Comparison of ENCODE assay signal across 1 cellular context in the genomic region with DNA sequence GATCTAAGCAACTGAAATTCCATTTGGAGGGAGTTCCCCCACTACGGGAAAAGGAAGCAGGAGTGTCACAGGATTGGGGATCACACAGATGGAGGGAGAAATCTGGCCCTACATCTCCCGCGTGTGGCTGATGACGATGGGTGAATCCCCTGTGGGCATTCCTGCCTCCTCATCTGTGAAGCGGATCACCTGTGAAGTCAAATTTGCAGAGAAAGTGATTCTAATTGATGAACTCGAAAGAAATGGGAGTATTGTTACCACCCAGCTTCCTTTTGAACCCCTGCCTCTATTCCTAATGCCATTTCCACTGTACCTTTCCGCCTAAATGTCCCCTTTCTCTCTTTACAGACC.
TF ChIP-seq lines count a peak whose summit lies in the region.

No MANE protein-coding gene starts in this region.

TF ChIP-seq in HCT116, 20 proteins besides CTCF, POLR2A, EP300 and RAD21 (continued from another document):
- TF ChIP-seq EGR1 (IDR thresholded peaks at IDR 0.05; ENCODE audit: low read depth), result no peak
- TF ChIP-seq, protein P1, sequence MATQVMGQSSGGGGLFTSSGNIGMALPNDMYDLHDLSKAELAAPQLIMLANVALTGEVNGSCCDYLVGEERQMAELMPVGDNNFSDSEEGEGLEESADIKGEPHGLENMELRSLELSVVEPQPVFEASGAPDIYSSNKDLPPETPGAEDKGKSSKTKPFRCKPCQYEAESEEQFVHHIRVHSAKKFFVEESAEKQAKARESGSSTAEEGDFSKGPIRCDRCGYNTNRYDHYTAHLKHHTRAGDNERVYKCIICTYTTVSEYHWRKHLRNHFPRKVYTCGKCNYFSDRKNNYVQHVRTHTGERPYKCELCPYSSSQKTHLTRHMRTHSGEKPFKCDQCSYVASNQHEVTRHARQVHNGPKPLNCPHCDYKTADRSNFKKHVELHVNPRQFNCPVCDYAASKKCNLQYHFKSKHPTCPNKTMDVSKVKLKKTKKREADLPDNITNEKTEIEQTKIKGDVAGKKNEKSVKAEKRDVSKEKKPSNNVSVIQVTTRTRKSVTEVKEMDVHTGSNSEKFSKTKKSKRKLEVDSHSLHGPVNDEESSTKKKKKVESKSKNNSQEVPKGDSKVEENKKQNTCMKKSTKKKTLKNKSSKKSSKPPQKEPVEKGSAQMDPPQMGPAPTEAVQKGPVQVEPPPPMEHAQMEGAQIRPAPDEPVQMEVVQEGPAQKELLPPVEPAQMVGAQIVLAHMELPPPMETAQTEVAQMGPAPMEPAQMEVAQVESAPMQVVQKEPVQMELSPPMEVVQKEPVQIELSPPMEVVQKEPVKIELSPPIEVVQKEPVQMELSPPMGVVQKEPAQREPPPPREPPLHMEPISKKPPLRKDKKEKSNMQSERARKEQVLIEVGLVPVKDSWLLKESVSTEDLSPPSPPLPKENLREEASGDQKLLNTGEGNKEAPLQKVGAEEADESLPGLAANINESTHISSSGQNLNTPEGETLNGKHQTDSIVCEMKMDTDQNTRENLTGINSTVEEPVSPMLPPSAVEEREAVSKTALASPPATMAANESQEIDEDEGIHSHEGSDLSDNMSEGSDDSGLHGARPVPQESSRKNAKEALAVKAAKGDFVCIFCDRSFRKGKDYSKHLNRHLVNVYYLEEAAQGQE (IDR thresholded peaks at IDR 0.05; ENCODE audit: low read depth), result no peak
- TF ChIP-seq SRF (IDR thresholded peaks at IDR 0.05; ENCODE audit: low read depth), result no peak
- TF ChIP-seq ZNF274 (IDR thresholded peaks at IDR 0.05; ENCODE audit: low read depth, low read length), result no peak
